Comparison of ENCODE assay signal across 13 cellular contexts in the genomic region with DNA sequence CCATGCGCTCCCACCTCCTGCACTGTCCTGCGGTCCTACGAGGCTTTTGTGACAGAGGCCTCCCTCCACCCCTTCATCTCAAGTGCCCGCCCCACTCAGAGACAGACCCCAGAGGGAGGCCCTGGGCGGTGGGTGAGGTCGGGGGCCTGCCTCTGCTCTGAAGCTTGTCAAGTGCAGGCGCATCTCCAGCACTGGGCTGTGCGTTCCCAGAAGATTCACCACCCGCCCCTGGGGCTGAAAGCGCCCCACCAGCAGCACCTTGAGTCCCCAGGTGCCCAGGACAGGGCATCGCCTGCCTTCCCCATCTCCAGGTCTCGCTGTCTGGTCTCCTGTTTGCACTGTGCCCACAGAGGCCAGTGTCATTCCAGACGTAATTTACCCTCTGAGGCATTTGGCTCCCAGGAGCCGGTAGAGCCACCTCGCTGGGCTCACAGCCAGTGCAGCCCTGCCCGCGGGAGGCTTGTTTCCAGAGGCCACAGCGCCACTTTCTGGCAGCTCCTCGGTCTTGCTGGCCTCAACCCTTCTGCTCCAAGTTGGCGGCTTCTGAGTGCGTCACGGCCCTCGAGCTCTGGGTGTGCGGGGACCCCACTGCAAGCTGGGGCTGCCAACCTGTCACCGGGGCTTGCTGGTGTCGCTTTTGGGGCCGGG.
DNase-seq lines count a peak whose midpoint lies in the region; ATAC-seq, FAIRE-seq and TF ChIP-seq lines count a peak whose summit lies in the region.
"Had no signal": no experiment of that assay in that cellular context is flagged by ENCODE, and none has a peak within 500 bp of the region (broad histone marks: within the 10 kb centered on the region; RNA-seq: fewer than 3 reads in every experiment).

No MANE protein-coding gene starts in this region.

- H3K4me3 ChIP-seq in A549 (no peak overlapping the region), H7 (ENCODE audit: insufficient read depth, low read depth, low read length) (no peak overlapping the region), aorta (ENCODE audit: low read length in 2 of 2) (no peak overlapping the region)

- WGBS in A549 (ENCODE audit: missing lambda C conversion rate), result 73% methylated on average over 22 of the region's 27 CpGs
- WGBS in aorta, 2 donors, result 48 to 50% methylated on average over 26 to 27 of the region's 27 CpGs

- TF ChIP-seq CTCF in A549 (IDR thresholded peaks at IDR 0.05), result 0 out of 3 replicates have a peak, but pooled peaks have one; percentile 14

- H3K4me2 ChIP-seq in A549, result no peak overlapping the region

- peaks cover 17% of the 10 kb centered on the region; the same call in 1 of the 3 replicates for H3K9me3 ChIP-seq in A549
- H3K9me3 ChIP-seq in aorta (ENCODE audit: control insufficient read depth, low read length), result peaks cover 2% of the 10 kb centered on the region

- H3K4me1 ChIP-seq in A549 (no peaks in the 10 kb centered on the region), aorta (ENCODE audit: control insufficient read depth in 1 of 2, insufficient read depth in 2 of 2, low read length in 2 of 2) (no peaks in the 10 kb centered on the region)

- peak; percentile 29 to 65; a peak in 4 of 5 replicates for TF ChIP-seq RAD21 in A549 (conservative IDR thresholded peaks at IDR 0.05 in 1 of 2, IDR thresholded peaks at IDR 0.05 in 1 of 2)

- H3K27ac ChIP-seq in A549, result no peak overlapping the region
- H3K27ac ChIP-seq in aorta (ENCODE audit: low read depth in 1 of 2, low read length in 2 of 2), result no peak overlapping the region

- H3K36me3 ChIP-seq in H7 (replicated peaks; ENCODE audit: control insufficient read depth, insufficient read depth, low read length), result no peaks in the 10 kb centered on the region
- no peaks in the 10 kb centered on the region for H3K36me3 ChIP-seq in aorta (ENCODE audit: control insufficient read depth in 1 of 2, insufficient read depth in 2 of 2, low read length in 1 of 2)

- TF ChIP-seq EP300 in A549 (IDR thresholded peaks at IDR 0.05), result no peak

- H3K27me3 ChIP-seq in H7 (ENCODE audit: control insufficient read depth, insufficient read depth, low read length) (no peaks in the 10 kb centered on the region), aorta (ENCODE audit: control insufficient read depth in 1 of 2, insufficient read depth in 2 of 2, low read length in 1 of 2) (no peaks in the 10 kb centered on the region)

- POLR2A ChIA-PET in A549 (lab: Yijun Ruan, JAX), result no interaction called here

- DNase-seq in A549 (ENCODE audit: low read depth in 1 of 2, low spot score in 1 of 2) (peak in 1 of 2 experiments; percentile 51), H7 (peak; percentile 92), OCI-M1 (lab: John Stamatoyannopoulos, UW) (peak; percentile 26), aorta (no peak), NCI-H2171 (lab: John Stamatoyannopoulos, UW) (no peak), DMS53 (lab: John Stamatoyannopoulos, UW) (no peak)
- DNase-seq: DMS153; NCI-H446 treated with DMSO at 0.1 percent for 48 hours; stimulated activated naive CD4-positive, alpha-beta T cell had no signal

- no peak for TF ChIP-seq POLR2A in A549 (IDR thresholded peaks at IDR 0.05; ENCODE audit: low read length)

- intact Hi-C loops in aorta (cut with DNase I), result no loop called here

- ATAC-seq in A549 (peak; percentile 26 to 84; a peak in 4 of 6 replicates), esophagus mucosa (peak; percentile 81), aorta (ENCODE audit: low FRiP score) (no peak), GM21723 (IDR thresholded peaks at IDR 0.05; ENCODE audit: unreplicated experiment) (no peak)

- no peak for FAIRE-seq in A549 (lab: Jason Lieb, UNC)
- FAIRE-seq: colon, islet of Langerhans had no signal

- CTCF ChIA-PET in A549 (lab: Yijun Ruan, JAX), result interaction anchor here (0.7 to 4.3 kb wide), 4 partner anchors 10 to 1864 kb away, joined by 3 to 27 read pairs (median 4); no protein-coding TSS in a partner anchor

TF ChIP-seq in A549, 52 proteins besides CTCF, POLR2A, EP300 and RAD21:
- TF ChIP-seq JUN (IDR thresholded peaks at IDR 0.05) (no peak), BHLHE40 (IDR thresholded peaks at IDR 0.05; ENCODE audit: low read depth, low read length) (no peak), EHF (CRISPR knock-in tag; IDR thresholded peaks at IDR 0.05) (no peak), MYC (IDR thresholded peaks at IDR 0.05; ENCODE audit: borderline replicate concordance, low read length) (no peak), TFCP2L1 (CRISPR knock-in tag; IDR thresholded peaks at IDR 0.05) (no peak), TP53 (CRISPR knock-in tag; IDR thresholded peaks at IDR 0.05) (no peak), FOSL2 (IDR thresholded peaks at IDR 0.05) (no peak), FOSL2 (CRISPR knock-in tag; IDR thresholded peaks at IDR 0.05) (no peak), SMC3 (IDR thresholded peaks at IDR 0.05) (no peak)
- TF ChIP-seq, protein P1, sequence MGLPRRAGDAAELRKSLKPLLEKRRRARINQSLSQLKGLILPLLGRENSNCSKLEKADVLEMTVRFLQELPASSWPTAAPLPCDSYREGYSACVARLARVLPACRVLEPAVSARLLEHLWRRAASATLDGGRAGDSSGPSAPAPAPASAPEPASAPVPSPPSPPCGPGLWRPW (IDR thresholded peaks at IDR 0.05), result no peak
- TF ChIP-seq, protein P2, sequence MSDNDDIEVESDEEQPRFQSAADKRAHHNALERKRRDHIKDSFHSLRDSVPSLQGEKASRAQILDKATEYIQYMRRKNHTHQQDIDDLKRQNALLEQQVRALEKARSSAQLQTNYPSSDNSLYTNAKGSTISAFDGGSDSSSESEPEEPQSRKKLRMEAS (IDR thresholded peaks at IDR 0.05), result no peak
- TF ChIP-seq, protein P3, sequence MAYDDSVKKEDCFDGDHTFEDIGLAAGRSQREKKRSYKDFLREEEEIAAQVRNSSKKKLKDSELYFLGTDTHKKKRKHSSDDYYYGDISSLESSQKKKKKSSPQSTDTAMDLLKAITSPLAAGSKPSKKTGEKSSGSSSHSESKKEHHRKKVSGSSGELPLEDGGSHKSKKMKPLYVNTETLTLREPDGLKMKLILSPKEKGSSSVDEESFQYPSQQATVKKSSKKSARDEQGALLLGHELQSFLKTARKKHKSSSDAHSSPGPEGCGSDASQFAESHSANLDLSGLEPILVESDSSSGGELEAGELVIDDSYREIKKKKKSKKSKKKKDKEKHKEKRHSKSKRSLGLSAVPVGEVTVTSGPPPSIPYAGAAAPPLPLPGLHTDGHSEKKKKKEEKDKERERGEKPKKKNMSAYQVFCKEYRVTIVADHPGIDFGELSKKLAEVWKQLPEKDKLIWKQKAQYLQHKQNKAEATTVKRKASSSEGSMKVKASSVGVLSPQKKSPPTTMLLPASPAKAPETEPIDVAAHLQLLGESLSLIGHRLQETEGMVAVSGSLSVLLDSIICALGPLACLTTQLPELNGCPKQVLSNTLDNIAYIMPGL (CRISPR knock-in tag; IDR thresholded peaks at IDR 0.05; ENCODE audit: borderline replicate concordance), result no peak
TF ChIP-seq in A549: peak in this region for 0.

Comparison
In these comparisons a context has a peak if more than half of its experiments do, and no peak if none do; other contexts are left out.
1. ATAC-seq: peak in A549 (2 of 2) and esophagus mucosa (single experiment); none in aorta (single experiment) and GM21723 (single experiment).
2. DNase-seq: peak in H7 (single experiment) and OCI-M1 (single experiment); none in aorta (0 of 2), NCI-H2171 (single experiment) and DMS53 (single experiment).